Comparison of ENCODE assay signal across 8 cellular contexts in genomic region chr17:82449883-82450356, GRCh38. TPM values are rescaled to one million over a fixed set of nuclear protein-coding genes. Genes with fewer than 3 reads are reported as not detected.
DNase-seq lines count a peak whose midpoint lies in the region; ATAC-seq and FAIRE-seq lines count a peak whose summit lies in the region.

No MANE protein-coding gene starts in this region.

- no peaks in the 10 kb centered on the region for H3K9me3 Mint-ChIP-seq in CD4-positive, CD25-positive, alpha-beta regulatory T cell

- DNase-seq in CD4-positive, CD25-positive, alpha-beta regulatory T cell, result peak in 1 of 3 donors; percentile 36
- no peak for DNase-seq in Jurkat, Clone E6-1 (ENCODE audit: low read depth, low spot score)
- DNase-seq in activated effector memory CD4-positive, alpha-beta T cell treated with anti-CD3 and anti-CD28 coated beads, Interleukin-2, amount 50 U/mL, for 16 hours, result peak; percentile 80
- DNase-seq in iPS DF 6.9 (ENCODE audit: low read depth, low spot score), result no peak
- peak; percentile 52 to 58 for DNase-seq in stimulated activated CD4-positive, alpha-beta T cell treated with anti-CD3 and anti-CD28 coated beads, Interleukin-2, amount 100 ng/mL, for 24 hours
- DNase-seq in GM19239 (ENCODE audit: insufficient read length, low spot score), result no peak
- DNase-seq in germinal center (ENCODE audit: low spot score), result no peak

- H3K27ac ChIP-seq in CD4-positive, CD25-positive, alpha-beta regulatory T cell (ENCODE audit: insufficient read depth, low read length, poor library complexity, severe bottlenecking), result peak overlapping the region; percentile 94
- H3K27ac ChIP-seq in iPS DF 6.9 (ENCODE audit: low read length), result no peak overlapping the region

- no CpG with 5 or more reads among the region's 18 CpGs for WGBS in iPS DF 6.9 (ENCODE audit: insufficient coverage, insufficient read length)

- FAIRE-seq in GM19239 (lab: Jason Lieb, UNC), result no peak

- peaks cover 37% of the 10 kb centered on the region for H3K4me1 ChIP-seq in CD4-positive, CD25-positive, alpha-beta regulatory T cell (ENCODE audit: control insufficient read depth, insufficient read depth, low read length, poor library complexity, severe bottlenecking)
- H3K4me1 ChIP-seq in iPS DF 6.9 (ENCODE audit: control insufficient read depth, insufficient read depth, low read length), result no peaks in the 10 kb centered on the region

- H3K36me3 ChIP-seq in CD4-positive, CD25-positive, alpha-beta regulatory T cell (ENCODE audit: control insufficient read depth, insufficient read depth, low read length), result peaks cover 3% of the 10 kb centered on the region
- H3K36me3 ChIP-seq in iPS DF 6.9 (ENCODE audit: control insufficient read depth, insufficient read depth, low read length), result no peaks in the 10 kb centered on the region

- H3K4me3 ChIP-seq in CD4-positive, CD25-positive, alpha-beta regulatory T cell (ENCODE audit: low read depth, low read length), result peak overlapping the region; percentile 90
- peak overlapping the region; percentile 94 for H3K4me3 ChIP-seq in Jurkat, Clone E6-1 (ENCODE audit: low read length)
- peak overlapping the region; percentile 91 for H3K4me3 ChIP-seq in iPS DF 6.9 (ENCODE audit: low read length)

- peak overlapping the region; percentile 96 to 99 (median 97) for H3K27ac Mint-ChIP-seq in CD4-positive, CD25-positive, alpha-beta regulatory T cell

- H3K4me3 Mint-ChIP-seq in CD4-positive, CD25-positive, alpha-beta regulatory T cell, result peak overlapping the region; percentile 94 to 99 (median 96)

- peaks cover 12 to 47% (median 18%) of the 10 kb centered on the region in 4 donors for H3K4me1 Mint-ChIP-seq in CD4-positive, CD25-positive, alpha-beta regulatory T cell

- H3K9me3 ChIP-seq in CD4-positive, CD25-positive, alpha-beta regulatory T cell (ENCODE audit: control insufficient read depth in 2 of 2, low read length in 2 of 2), result no peaks in the 10 kb centered on the region
- H3K9me3 ChIP-seq in iPS DF 6.9 (ENCODE audit: control insufficient read depth, insufficient read depth, low read length), result no peaks in the 10 kb centered on the region

- H3K27me3 ChIP-seq in CD4-positive, CD25-positive, alpha-beta regulatory T cell (ENCODE audit: control insufficient read depth, insufficient read depth, low read length), result no peaks in the 10 kb centered on the region
- no peaks in the 10 kb centered on the region for H3K27me3 ChIP-seq in iPS DF 6.9 (ENCODE audit: control insufficient read depth, insufficient read depth, low read length)

- peak in 1 of 2 donors; percentile 4 for ATAC-seq in CD4-positive, CD25-positive, alpha-beta regulatory T cell (ENCODE audit: low read depth in 2 of 2)
- no peak for ATAC-seq in GM18519 (IDR thresholded peaks at IDR 0.05; ENCODE audit: low FRiP score, unreplicated experiment)

- H3K36me3 Mint-ChIP-seq in CD4-positive, CD25-positive, alpha-beta regulatory T cell, result no peaks in the 10 kb centered on the region

- H3K27me3 Mint-ChIP-seq in CD4-positive, CD25-positive, alpha-beta regulatory T cell, result peaks cover 6% of the 10 kb centered on the region

RNA-seq across cellular contexts. Expression of gene CYBC1, which starts 0.6 kb away (rescaled TPM):
- total RNA-seq in CD4-positive, CD25-positive, alpha-beta regulatory T cell, result 155 TPM
- polyA plus RNA-seq in CD4-positive, CD25-positive, alpha-beta regulatory T cell, result 100 to 1,000 TPM; 174 to 230 (median 203) TPM
- 168 TPM for polyA plus RNA-seq in Jurkat, Clone E6-1 (2012; ENCODE audit: insufficient read depth, insufficient read length)

RNA-seq across cellular contexts. Expression of gene NARF, which starts 8.6 kb away (rescaled TPM):
- 93.2 TPM for total RNA-seq in CD4-positive, CD25-positive, alpha-beta regulatory T cell
- polyA plus RNA-seq in CD4-positive, CD25-positive, alpha-beta regulatory T cell, result 100 to 1,000 TPM in 3 of 4 donors, 10 to 100 TPM in 1; 97.0 to 141 (median 114) TPM
- polyA plus RNA-seq in Jurkat, Clone E6-1 (2012; ENCODE audit: insufficient read depth, insufficient read length), result 173 TPM

RNA-seq across cellular contexts. Expression of gene OGFOD3, which starts 31.5 kb away (rescaled TPM):
- 13.9 TPM for total RNA-seq in CD4-positive, CD25-positive, alpha-beta regulatory T cell
- polyA plus RNA-seq in CD4-positive, CD25-positive, alpha-beta regulatory T cell, result 10 to 100 TPM; 20.5 to 32.9 (median 24.6) TPM
- polyA plus RNA-seq in Jurkat, Clone E6-1 (2012; ENCODE audit: insufficient read depth, insufficient read length), result 45.0 TPM

RNA-seq across cellular contexts. Expression of gene HEXD, which starts 31.8 kb away (rescaled TPM):
- 42.8 TPM for total RNA-seq in CD4-positive, CD25-positive, alpha-beta regulatory T cell
- 10 to 100 TPM in 3 of 4 donors, 1 to 10 TPM in 1; 9.7 to 13.0 (median 11.3) TPM for polyA plus RNA-seq in CD4-positive, CD25-positive, alpha-beta regulatory T cell
- polyA plus RNA-seq in Jurkat, Clone E6-1 (2012; ENCODE audit: insufficient read depth, insufficient read length), result 33.1 TPM

Comparison
In these comparisons a context has a peak if more than half of its experiments do, and no peak if none do; other contexts are left out.
1. DNase-seq: peak in activated effector memory CD4-positive, alpha-beta T cell treated with anti-CD3 and anti-CD28 coated beads, Interleukin-2, amount 50 U/mL, for 16 hours (single experiment) and stimulated activated CD4-positive, alpha-beta T cell treated with anti-CD3 and anti-CD28 coated beads, Interleukin-2, amount 100 ng/mL, for 24 hours (2 of 2); none in Jurkat, Clone E6-1 (single experiment), iPS DF 6.9 (single experiment), GM19239 (single experiment) and germinal center (single experiment).
2. Peak in every context shown above with its lines, with median percentiles within 50 percentile points of each other: H3K4me3 ChIP-seq.